Comparison of ENCODE assay signal across 8 cellular contexts in the genomic region with DNA sequence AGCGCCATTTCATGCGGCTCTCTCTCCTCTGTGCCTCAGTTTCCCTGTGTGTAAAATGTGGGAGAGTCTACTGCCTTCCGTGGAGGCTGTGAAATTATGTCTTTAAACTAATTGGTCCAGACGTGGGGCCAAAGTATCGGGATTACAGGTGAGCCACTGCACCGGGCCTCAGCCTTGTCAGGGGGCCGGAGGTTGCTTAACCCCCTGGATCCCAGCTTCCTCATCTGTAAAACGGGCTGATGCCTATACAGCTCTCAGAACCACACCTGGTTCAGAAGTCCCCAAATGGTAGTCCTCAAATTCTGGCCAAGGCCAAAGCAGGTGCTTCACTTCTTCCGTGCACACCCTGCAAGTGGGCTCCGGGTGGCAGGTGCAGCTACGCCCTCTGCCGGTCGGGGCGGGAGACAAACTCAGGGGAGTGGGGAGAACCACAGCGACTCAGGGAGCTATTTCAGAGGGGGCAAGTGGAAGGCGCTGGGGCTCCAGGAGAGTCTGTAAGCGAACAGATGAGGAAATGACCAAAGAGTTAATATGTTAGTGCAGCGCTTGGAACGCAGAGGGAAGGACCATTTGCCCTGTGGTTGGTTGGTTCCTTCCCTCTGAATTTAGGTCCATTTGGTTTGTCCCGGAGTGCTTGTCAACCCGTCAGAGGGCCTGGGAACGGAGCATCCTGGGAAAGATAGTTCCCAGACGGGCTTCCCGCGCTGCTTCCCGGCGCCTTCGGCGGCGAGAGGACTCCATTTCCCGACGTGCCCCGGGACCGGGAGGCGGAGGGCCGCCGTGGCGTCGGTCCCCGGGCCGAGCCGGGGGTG. TPM values are rescaled to one million over a fixed set of nuclear protein-coding genes. Genes with fewer than 3 reads are reported as not detected.
A peak's percentile ranks its signal among the peaks of the same experiment; 100 is the strongest.
DNase-seq lines count a peak whose midpoint lies in the region; ATAC-seq lines count a peak whose summit lies in the region.

A gene (plus strand): TSS at position 812 of the 812 bp plus-strand sequence. CDS start 135 bp downstream, outside the sequence.

- ATAC-seq in GM19351 (IDR thresholded peaks at IDR 0.05; ENCODE audit: unreplicated experiment): peak; percentile 61
- ATAC-seq in HG03520 (IDR thresholded peaks at IDR 0.05; ENCODE audit: unreplicated experiment): peak; percentile 70
- peak; percentile 92 for ATAC-seq in left lobe of liver

- DNase-seq in C1 segment of cervical spinal cord (lab: John Stamatoyannopoulos, UW) (peak; percentile 50 to 98 (median 92)), NCI-H526 treated with DMSO at 0.1 percent for 48 hours (lab: John Stamatoyannopoulos, UW) (peak; percentile 77), dedifferentiated amniotic fluid mesenchymal stem cell (ENCODE audit: extremely low spot score) (peak; percentile 98), left lobe of liver (ENCODE audit: low spot score) (peak; percentile 96)
- DNase-seq in activated CD4-positive, alpha-beta T cell treated with anti-CD3 and anti-CD28 coated beads, Interleukin-2, amount 50 U/mL, for 1 hour: peak; percentile 91
- DNase-seq in stimulated activated CD4-positive, alpha-beta T cell treated with anti-CD3 and anti-CD28 coated beads, Interleukin-2, amount 100 ng/mL, for 24 hours: peak; percentile 91 to 92

RNA-seq across cellular contexts. Expression of the gene that starts here (rescaled TPM):
- total RNA-seq in left lobe of liver: 59.5 TPM

Comparison
In these comparisons a context has a peak if more than half of its experiments do, and no peak if none do; other contexts are left out.
1. Peak in every context shown above with its lines: DNase-seq and ATAC-seq.